Comparison of ENCODE assay signal across 9 cellular contexts in genomic region chr22:39960791-39961746, GRCh38. TPM values are rescaled to one million over a fixed set of nuclear protein-coding genes. Genes with fewer than 3 reads are reported as not detected.
DNase-seq lines count a peak whose midpoint lies in the region; ATAC-seq and TF ChIP-seq lines count a peak whose summit lies in the region.
"Had no signal": no experiment of that assay in that cellular context is flagged by ENCODE, and none has a peak within 500 bp of the region (broad histone marks: within the 10 kb centered on the region; RNA-seq: fewer than 3 reads in every experiment).

No MANE protein-coding gene starts in this region.

- ATAC-seq in CD4-positive, CD25-positive, alpha-beta regulatory T cell (ENCODE audit: low read depth in 2 of 2), result peak; percentile 85
- ATAC-seq in GM21447 (IDR thresholded peaks at IDR 0.05; ENCODE audit: unreplicated experiment), result peak; percentile 91

- H3K4me1 ChIP-seq in CD4-positive, CD25-positive, alpha-beta regulatory T cell (ENCODE audit: control insufficient read depth, insufficient read depth, low read length, poor library complexity, severe bottlenecking), result peaks cover 40% of the 10 kb centered on the region

- H3K36me3 ChIP-seq in CD4-positive, CD25-positive, alpha-beta regulatory T cell (ENCODE audit: control insufficient read depth, insufficient read depth, low read length), result peaks cover 79% of the 10 kb centered on the region

- no peaks in the 10 kb centered on the region for H3K9me3 ChIP-seq in CD4-positive, CD25-positive, alpha-beta regulatory T cell (ENCODE audit: control insufficient read depth in 2 of 2, low read length in 2 of 2)

- H3K4me1 Mint-ChIP-seq in CD4-positive, CD25-positive, alpha-beta regulatory T cell, result peaks cover 13 to 62% (median 47%) of the 10 kb centered on the region in 4 donors

- 74 to 77% methylated on average over 13 of the region's 13 CpGs for WGBS in lower leg skin, 2 donors

- H3K4me3 ChIP-seq in CD4-positive, CD25-positive, alpha-beta regulatory T cell (ENCODE audit: low read depth, low read length), result peak overlapping the region; percentile 37
- no peak overlapping the region for H3K4me3 ChIP-seq in lower leg skin (ENCODE audit: low read depth, poor library complexity, severe bottlenecking)

- peak; percentile 16 to 91 (median 37) for DNase-seq in CD4-positive, CD25-positive, alpha-beta regulatory T cell
- DNase-seq in KG1 (lab: John Stamatoyannopoulos, UW) (peak; percentile 72), glomerular visceral epithelial cell (ENCODE audit: extremely low spot score) (peak; percentile 96), NCI-H1105 (lab: John Stamatoyannopoulos, UW) (no peak), lower leg skin (ENCODE audit: low spot score in 2 of 2) (no peak)
- peak; percentile 50 to 65 for DNase-seq in activated CD8-positive, alpha-beta memory T cell treated with anti-CD3 and anti-CD28 coated beads for 4 hours (ENCODE audit: low read depth in 2 of 2)
- DNase-seq in stimulated activated CD8-positive, alpha-beta memory T cell treated with anti-CD3 and anti-CD28 coated beads, Interleukin-7, amount 100 ng/mL, for 24 hours (ENCODE audit: low read depth), result peak; percentile 38

- H3K36me3 Mint-ChIP-seq in CD4-positive, CD25-positive, alpha-beta regulatory T cell, result peaks cover 58% of the 10 kb centered on the region

- H3K27ac ChIP-seq in CD4-positive, CD25-positive, alpha-beta regulatory T cell (ENCODE audit: insufficient read depth, low read length, poor library complexity, severe bottlenecking), result peak overlapping the region; percentile 61

- intact Hi-C loops in lower leg skin (cut with DNase I; ENCODE audit: low total_unique reads), result no loop called here

- TF ChIP-seq POLR2A in lower leg skin (IDR thresholded peaks at IDR 0.05), result no peak

- no peaks in the 10 kb centered on the region for H3K27me3 Mint-ChIP-seq in CD4-positive, CD25-positive, alpha-beta regulatory T cell

- no peaks in the 10 kb centered on the region for H3K27me3 ChIP-seq in CD4-positive, CD25-positive, alpha-beta regulatory T cell (ENCODE audit: control insufficient read depth, insufficient read depth, low read length)

- H3K9me3 Mint-ChIP-seq in CD4-positive, CD25-positive, alpha-beta regulatory T cell, result peaks cover 0 to 1% (median 0%) of the 10 kb centered on the region in 7 donors

- peak overlapping the region; percentile 77 to 96 (median 88) for H3K27ac Mint-ChIP-seq in CD4-positive, CD25-positive, alpha-beta regulatory T cell

- peak overlapping the region in 3 of 4 donors; percentile 5 to 37 (median 20) for H3K4me3 Mint-ChIP-seq in CD4-positive, CD25-positive, alpha-beta regulatory T cell

- no peak for TF ChIP-seq CTCF in lower leg skin (IDR thresholded peaks at IDR 0.05)

RNA-seq across cellular contexts. Expression of gene TMA7B, which starts 0.9 kb away (rescaled TPM):
- 13.0 TPM for total RNA-seq in CD4-positive, CD25-positive, alpha-beta regulatory T cell
- polyA plus RNA-seq in CD4-positive, CD25-positive, alpha-beta regulatory T cell, result 1 to 10 TPM in 3 of 4 donors, under 1 TPM in 1; 0.91 to 1.8 (median 1.5) TPM
- total RNA-seq in lower leg skin, result under 1 TPM in 1 of 4 donors, not detected in 3; 0.27 TPM
- polyA plus RNA-seq: liver had no signal

RNA-seq across cellular contexts. Expression of gene FAM83F, which starts 33.7 kb away (rescaled TPM):
- 3.2 TPM for total RNA-seq in CD4-positive, CD25-positive, alpha-beta regulatory T cell
- under 1 TPM in 3 of 4 donors, not detected in 1; 0.01 to 0.05 (median 0.03) TPM for polyA plus RNA-seq in CD4-positive, CD25-positive, alpha-beta regulatory T cell
- total RNA-seq in lower leg skin, result 10 to 100 TPM; 32.4 to 52.9 (median 41.2) TPM

Comparison
In these comparisons a context has a peak if more than half of its experiments do, and no peak if none do; other contexts are left out.
1. DNase-seq: peak in CD4-positive, CD25-positive, alpha-beta regulatory T cell (3 of 3), KG1 (single experiment), activated CD8-positive, alpha-beta memory T cell treated with anti-CD3 and anti-CD28 coated beads for 4 hours (2 of 2), glomerular visceral epithelial cell (single experiment) and stimulated activated CD8-positive, alpha-beta memory T cell treated with anti-CD3 and anti-CD28 coated beads, Interleukin-7, amount 100 ng/mL, for 24 hours (single experiment); none in NCI-H1105 (single experiment) and lower leg skin (0 of 2).
2. RNA of gene TMA7B, which starts 0.9 kb away (total RNA-seq): 13.0 TPM in CD4-positive, CD25-positive, alpha-beta regulatory T cell (single experiment); 0.27 TPM in lower leg skin; every median in the first group is over 10 times any median in the second.